2 cellular contexts compared by ENCODE assay signal in the genomic region with DNA sequence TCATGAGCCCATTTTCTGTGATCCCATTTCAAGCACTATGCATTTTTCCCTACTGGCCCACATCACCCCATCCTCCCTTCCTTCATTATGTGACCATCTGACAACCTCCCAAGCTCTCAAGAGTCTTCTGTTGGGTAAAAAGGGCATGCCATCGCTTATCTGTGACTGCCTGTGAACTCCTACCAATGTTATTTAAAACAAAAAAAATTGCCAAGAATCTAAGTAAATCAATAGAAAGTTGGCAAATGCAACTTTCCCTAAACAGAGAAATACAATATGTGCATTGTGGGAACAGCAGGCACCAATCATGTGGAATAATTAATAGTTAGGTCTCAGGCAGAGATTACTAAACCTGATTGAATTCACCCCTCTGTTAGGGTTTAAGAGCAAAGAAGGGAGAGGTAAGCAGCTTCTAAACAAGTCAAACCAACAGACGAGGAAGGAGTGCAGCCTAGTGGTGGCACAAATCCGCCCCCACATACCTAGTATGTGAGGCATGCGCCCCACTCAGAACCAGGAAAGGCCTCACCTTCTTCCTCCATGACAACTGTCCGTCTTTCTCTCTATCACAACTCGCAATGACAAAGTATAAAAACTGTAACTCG.
TF ChIP-seq lines count a peak whose summit lies in the region.

No MANE protein-coding gene starts in this region.

TF ChIP-seq in GM23338, 12 proteins besides CTCF, POLR2A, EP300 and RAD21 (continued from another document):
- no peak for TF ChIP-seq REST (IDR thresholded peaks at IDR 0.05; ENCODE audit: unreplicated experiment)
- no peak for TF ChIP-seq ETS1 (IDR thresholded peaks at IDR 0.05)
- TF ChIP-seq CREB1 (CRISPR knock-in tag; IDR thresholded peaks at IDR 0.05; ENCODE audit: low read depth) = no peak
- TF ChIP-seq ZNF462 (CRISPR knock-in tag; IDR thresholded peaks at IDR 0.05) = no peak
- no peak for TF ChIP-seq JUNB (IDR thresholded peaks at IDR 0.05; ENCODE audit: unreplicated experiment)
- no peak for TF ChIP-seq EZH2 (IDR thresholded peaks at IDR 0.05; ENCODE audit: low read depth, unreplicated experiment)
- no peak for TF ChIP-seq ZNF331 (CRISPR knock-in tag; IDR thresholded peaks at IDR 0.05; ENCODE audit: low read depth)

TF ChIP-seq in SK-N-SH, 30 proteins besides CTCF, POLR2A, EP300 and RAD21 (continued from another document):
- TF ChIP-seq PBX3 (IDR thresholded peaks at IDR 0.05) = no peak
- no peak for TF ChIP-seq EZH2phosphoT487 (IDR thresholded peaks at IDR 0.05; ENCODE audit: borderline replicate concordance, low read depth)
- no peak for TF ChIP-seq RXRA (IDR thresholded peaks at IDR 0.05; ENCODE audit: borderline replicate concordance, low read depth)
- TF ChIP-seq TAF1 (IDR thresholded peaks at IDR 0.05; ENCODE audit: borderline replicate concordance, low read depth, low read length) = no peak
